ENCODE assay signal across 8 cellular contexts in the genomic region with DNA sequence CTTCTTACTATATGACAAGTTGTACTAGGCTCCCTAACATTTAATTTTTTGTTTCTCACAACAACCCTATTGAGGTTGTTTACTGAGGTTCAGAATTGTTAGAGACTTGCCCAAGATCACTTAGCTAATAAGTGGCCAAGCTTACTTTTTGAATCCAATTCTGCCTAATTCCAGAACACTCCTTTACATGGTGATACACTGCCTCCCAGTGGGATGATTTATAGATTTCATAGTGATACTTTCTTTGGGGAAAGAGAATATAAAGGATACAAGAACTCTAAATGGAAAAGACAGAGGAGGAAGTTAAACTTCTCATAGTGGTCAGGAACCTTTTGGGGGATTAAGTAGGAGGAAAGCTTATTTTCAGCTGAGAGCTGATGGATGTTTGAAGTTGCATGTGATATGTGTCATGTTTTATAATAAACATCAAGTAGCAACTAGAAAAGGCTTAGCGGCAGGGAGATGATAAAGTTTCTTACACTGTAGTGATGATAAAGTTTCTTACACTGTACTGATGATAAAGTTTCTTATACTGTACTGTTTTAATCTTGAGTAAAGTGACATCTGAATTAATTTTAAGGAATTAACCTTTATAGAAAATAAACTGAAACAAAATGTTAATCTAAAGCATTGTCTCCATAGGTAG. TPM values are rescaled to one million over a fixed set of nuclear protein-coding genes. Genes with fewer than 3 reads are reported as not detected.
DNase-seq lines count a peak whose midpoint lies in the region; ATAC-seq and TF ChIP-seq lines count a peak whose summit lies in the region.

No MANE protein-coding gene starts in this region.

- CTCF ChIA-PET in RWPE1 (lab: Yijun Ruan, JAX): no interaction called here

- POLR2A ChIA-PET in RWPE1 (lab: Yijun Ruan, JAX; ENCODE audit: low non-redundant PET): no interaction called here

- DNase-seq in Right ventricle myocardium superior (no peak), right atrium auricular region (ENCODE audit: low spot score) (no peak), RWPE1 (ENCODE audit: low spot score) (peak; percentile 20), fibroblast of pulmonary artery (ENCODE audit: low read depth) (peak; percentile 62), upper lobe of right lung (no peak), NCI-H2029 treated with DMSO at 0.1 percent for 48 hours (lab: John Stamatoyannopoulos, UW) (no peak), NCI-H345 (lab: John Stamatoyannopoulos, UW) (no peak)

- H3K4me3 ChIP-seq in right atrium auricular region (no peak overlapping the region), fibroblast of pulmonary artery (replicated peaks; ENCODE audit: low read depth, low read length) (no peak overlapping the region), upper lobe of right lung (no peak overlapping the region)

- peak; percentile 51 for ATAC-seq in Right ventricle myocardium superior (ENCODE audit: poor library complexity)
- peak; percentile 71 for ATAC-seq in upper lobe of right lung
- no peak for ATAC-seq in GM19324 (IDR thresholded peaks at IDR 0.05; ENCODE audit: low FRiP score, unreplicated experiment)

- intact Hi-C loops in Right ventricle myocardium superior (cut with DNase I): no loop called here
- intact Hi-C loops in upper lobe of right lung (cut with DNase I): no loop called here

- H3K4me1 ChIP-seq in right atrium auricular region (peaks cover 0 to 13% of the 10 kb centered on the region in 2 donors), upper lobe of right lung (peaks cover 29% of the 10 kb centered on the region)

- TF ChIP-seq CTCF in right atrium auricular region (IDR thresholded peaks at IDR 0.05) (no peak), RWPE1 (conservative IDR thresholded peaks at IDR 0.05; ENCODE audit: low read depth) (0 out of 2 replicates have a peak, but pooled peaks have one; percentile 11), fibroblast of pulmonary artery (IDR thresholded peaks at IDR 0.05; ENCODE audit: low read length, missing control alignments) (peak; percentile 31), upper lobe of right lung (IDR thresholded peaks at IDR 0.05) (peak; percentile 27)

- no peaks in the 10 kb centered on the region for H3K36me3 ChIP-seq in right atrium auricular region
- no peaks in the 10 kb centered on the region for H3K36me3 ChIP-seq in upper lobe of right lung

- no peaks in the 10 kb centered on the region for H3K27me3 ChIP-seq in right atrium auricular region
- no peaks in the 10 kb centered on the region for H3K27me3 ChIP-seq in upper lobe of right lung

- H3K9me3 ChIP-seq in right atrium auricular region: no peaks in the 10 kb centered on the region
- no peaks in the 10 kb centered on the region for H3K9me3 ChIP-seq in upper lobe of right lung

- H3K27ac ChIP-seq in right atrium auricular region (no peak overlapping the region), RWPE1 (no peak overlapping the region), upper lobe of right lung (no peak overlapping the region)

RNA-seq across cellular contexts. Expression of a gene that starts 15.3 kb away (rescaled TPM):
- 30.0 TPM for total RNA-seq in Right ventricle myocardium superior
- total RNA-seq in right atrium auricular region: 10 to 100 TPM; 26.8 to 45.8 TPM
- total RNA-seq in upper lobe of right lung: 71.4 TPM

Comparison
In these comparisons a context has a peak if more than half of its experiments do, and no peak if none do; other contexts are left out.
1. DNase-seq: peak in RWPE1 (single experiment) and fibroblast of pulmonary artery (single experiment); none in Right ventricle myocardium superior (single experiment), right atrium auricular region (single experiment), upper lobe of right lung (single experiment), NCI-H2029 treated with DMSO at 0.1 percent for 48 hours (single experiment) and NCI-H345 (single experiment).
2. CTCF ChIP-seq: peak in RWPE1 (single experiment), fibroblast of pulmonary artery (single experiment) and upper lobe of right lung (single experiment); none in right atrium auricular region (0 of 2).